26 cellular contexts compared by ENCODE assay signal in genomic region chr5:77955577-77955976, GRCh38.
DNase-seq lines count a peak whose midpoint lies in the region; ATAC-seq, FAIRE-seq and TF ChIP-seq lines count a peak whose summit lies in the region.
"Had no signal": no experiment of that assay in that cellular context is flagged by ENCODE, and none has a peak within 500 bp of the region (broad histone marks: within the 10 kb centered on the region; RNA-seq: fewer than 3 reads in every experiment).

No MANE protein-coding gene starts in this region.

- H3K4me3 ChIP-seq in HEK293 (ENCODE audit: low read depth, low read length): no peak overlapping the region
- H3K4me3 ChIP-seq in bronchial epithelial cell (ENCODE audit: low read depth, low read length): no peak overlapping the region
- H3K4me3 ChIP-seq in mucosa of descending colon: no peak overlapping the region
- H3K4me3 ChIP-seq in kidney (ENCODE audit: low read length in 2 of 2): no peak overlapping the region
- H3K4me3 ChIP-seq: BLaER1 had no signal

- CTCF ChIA-PET in HEK293 (lab: Yijun Ruan, JAX): no interaction called here

- H3K9ac ChIP-seq in kidney (ENCODE audit: low read length in 2 of 2): no peak overlapping the region
- H3K9ac ChIP-seq: BLaER1 had no signal

- intact Hi-C loops in mucosa of descending colon (cut with DNase I, micrococcal nuclease): no loop called here
- intact Hi-C loops in kidney (cut with DNase I): no loop called here

- ATAC-seq in mucosa of descending colon (peak; percentile 83), HG03521 (IDR thresholded peaks at IDR 0.05; ENCODE audit: unreplicated experiment) (no peak), HG03108 (IDR thresholded peaks at IDR 0.05; ENCODE audit: unreplicated experiment) (no peak)

- TF ChIP-seq CTCF in HEK293 (tag by site-specific recombination; IDR thresholded peaks at IDR 0.05) (no peak), bronchial epithelial cell (IDR thresholded peaks at IDR 0.05; ENCODE audit: insufficient read depth, low read length, severe bottlenecking) (no peak), mucosa of descending colon (IDR thresholded peaks at IDR 0.05) (no peak), kidney (IDR thresholded peaks at IDR 0.05; ENCODE audit: borderline replicate concordance, extremely low read depth, insufficient read depth) (no peak)

- peaks cover 25% of the 10 kb centered on the region for H3K27me3 ChIP-seq in bronchial epithelial cell (ENCODE audit: control insufficient read depth, insufficient read depth, low read length)
- H3K27me3 ChIP-seq: BE2C had no signal

- no peaks in the 10 kb centered on the region for H3K9me3 ChIP-seq in HEK293 (ENCODE audit: control insufficient read depth, insufficient read depth, low read depth, low read length)
- no peaks in the 10 kb centered on the region for H3K9me3 ChIP-seq in mucosa of descending colon
- H3K9me3 ChIP-seq in kidney (ENCODE audit: control insufficient read depth in 1 of 2, low read length in 2 of 2): no peaks in the 10 kb centered on the region
- H3K9me3 ChIP-seq: BE2C had no signal

- no peak for FAIRE-seq in bronchial epithelial cell (lab: Jason Lieb, UNC)
- FAIRE-seq in kidney (lab: Jason Lieb, UNC): no peak
- FAIRE-seq: A204.1, G401.6, GM12891 had no signal

- peak; percentile 23 for DNase-seq in bronchial epithelial cell (ENCODE audit: low read depth)
- DNase-seq in mucosa of descending colon: no peak
- no peak for DNase-seq in iPS-NIHi7 (ENCODE audit: extremely low spot score)
- DNase-seq in kidney: no peak
- DNase-seq: 8988T; ACHN; BE2C; C1 segment of cervical spinal cord; CD4-positive, alpha-beta memory T cell; CD4-positive, CD25-positive, alpha-beta regulatory T cell; CD8-positive, alpha-beta memory T cell; COR-L47; DMS 273 treated with DMSO at 0.1 percent for 48 hours; DMS153; DMS53; DMS79; DND-41; EL; GF-D8 had no signal

- H3K27ac ChIP-seq in HEK293 (ENCODE audit: extremely low read depth, low read depth, low read length) (no peak overlapping the region), kidney (ENCODE audit: low read depth in 2 of 2, low read length in 2 of 2) (no peak overlapping the region)
- H3K27ac ChIP-seq: BLaER1 had no signal

- H3K4me1 ChIP-seq in HEK293 (ENCODE audit: control insufficient read depth, insufficient read depth, low read length): no peaks in the 10 kb centered on the region
- no peaks in the 10 kb centered on the region for H3K4me1 ChIP-seq in mucosa of descending colon (ENCODE audit: low read depth)
- no peaks in the 10 kb centered on the region for H3K4me1 ChIP-seq in kidney (ENCODE audit: control insufficient read depth in 1 of 2, insufficient read depth in 1 of 2, low read depth in 1 of 2, low read length in 2 of 2)
- H3K4me1 ChIP-seq: BLaER1 had no signal

- POLR2A ChIA-PET in HEK293 (lab: Yijun Ruan, JAX): no interaction called here

- H3K36me3 ChIP-seq in HEK293 (ENCODE audit: control insufficient read depth in 2 of 2, insufficient read depth in 1 of 2, low read length in 2 of 2): no peaks in the 10 kb centered on the region
- no peaks in the 10 kb centered on the region for H3K36me3 ChIP-seq in bronchial epithelial cell (ENCODE audit: control insufficient read depth, insufficient read depth, low read length)
- H3K36me3 ChIP-seq in mucosa of descending colon (ENCODE audit: low read depth): no peaks in the 10 kb centered on the region
- H3K36me3 ChIP-seq in kidney (ENCODE audit: control insufficient read depth in 1 of 2, insufficient read depth in 2 of 2, low read length in 2 of 2): no peaks in the 10 kb centered on the region
- H3K36me3 ChIP-seq: BE2C, BLaER1 had no signal

TF ChIP-seq in HEK293, 187 proteins besides CTCF, POLR2A, EP300 and RAD21:
- TF ChIP-seq SETDB1 (IDR thresholded peaks at IDR 0.05; ENCODE audit: insufficient read length, low read length): peak; percentile 32
- no peak for TF ChIP-seq ZBTB10 (tag by site-specific recombination; IDR thresholded peaks at IDR 0.05)
- TF ChIP-seq ZNF18 (tag by site-specific recombination; IDR thresholded peaks at IDR 0.05): no peak
- no peak for TF ChIP-seq KLF8 (tag by site-specific recombination; IDR thresholded peaks at IDR 0.05)
- TF ChIP-seq EGR2 (tag by site-specific recombination; IDR thresholded peaks at IDR 0.05; ENCODE audit: low read depth): no peak
- no peak for TF ChIP-seq ZBTB26 (tag by site-specific recombination; optimal IDR thresholded peaks at IDR 0.05)
